Comparison of ENCODE assay signal across 1 cellular context in genomic region chr14:59422069-59422881, GRCh38.
TF ChIP-seq lines count a peak whose summit lies in the region.

No MANE protein-coding gene starts in this region.

TF ChIP-seq in HCT116, 20 proteins besides CTCF, POLR2A, EP300 and RAD21:
- TF ChIP-seq SIN3A (IDR thresholded peaks at IDR 0.05; ENCODE audit: low read depth) = no peak
- TF ChIP-seq SP1 (IDR thresholded peaks at IDR 0.05; ENCODE audit: low read depth) = no peak
- TF ChIP-seq ELF1 (IDR thresholded peaks at IDR 0.05; ENCODE audit: borderline replicate concordance, low read depth) = no peak
- no peak for TF ChIP-seq ZFX (IDR thresholded peaks at IDR 0.05)
- no peak for TF ChIP-seq YY1 (IDR thresholded peaks at IDR 0.05; ENCODE audit: extremely low read depth, insufficient replicate concordance, low read depth, low read length)
- TF ChIP-seq CEBPB (IDR thresholded peaks at IDR 0.05; ENCODE audit: low read depth) = no peak
- no peak for TF ChIP-seq EZH2 (IDR thresholded peaks at IDR 0.05)
